16 cellular contexts compared by ENCODE assay signal in the genomic region with DNA sequence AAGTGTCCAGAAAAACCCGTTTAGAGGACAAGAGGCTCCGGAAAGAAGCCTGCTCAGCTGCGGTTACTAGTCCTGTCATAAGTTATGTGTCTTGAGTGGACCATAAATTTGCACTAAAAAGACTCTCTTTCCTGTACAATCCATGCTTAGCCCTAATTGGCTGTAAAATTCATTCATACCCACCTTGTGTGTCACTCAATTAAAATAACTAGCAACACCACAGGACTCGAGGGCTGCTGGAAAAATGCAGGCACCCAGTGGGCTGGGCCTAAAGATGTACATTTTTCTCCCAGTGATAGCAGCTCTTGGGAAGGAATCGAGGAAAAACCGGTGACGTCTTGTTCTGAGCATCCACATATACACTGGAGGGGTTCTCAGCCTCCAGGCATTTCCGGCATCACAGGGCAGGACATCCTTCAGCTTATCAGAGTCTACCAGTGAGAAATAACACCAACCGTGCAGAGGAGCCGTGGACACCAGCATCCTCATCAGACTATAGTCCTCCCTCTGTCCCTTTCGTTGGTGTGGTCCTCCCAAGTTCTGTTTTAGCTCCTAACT.
"Had no signal": no experiment of that assay in that cellular context is flagged by ENCODE, and none has a peak within 500 bp of the region (broad histone marks: within the 10 kb centered on the region; RNA-seq: fewer than 3 reads in every experiment).

No MANE protein-coding gene starts in this region.

- H3K4me1 ChIP-seq: foreskin keratinocyte, uterus had no signal

- H3K4me3 ChIP-seq: coronary artery, dorsolateral prefrontal cortex, esophagus muscularis mucosa, uterus had no signal

- ATAC-seq: foreskin keratinocyte; left colon; naive thymus-derived CD8-positive, alpha-beta T cell had no signal

- H3K27ac ChIP-seq: coronary artery, epithelial cell of prostate, esophagus muscularis mucosa, foreskin keratinocyte, neutrophil, uterus had no signal

- DNase-seq: dorsolateral prefrontal cortex; effector CD8-positive, alpha-beta T cell; foreskin keratinocyte; head of caudate nucleus; hippocampal formation; left colon; naive thymus-derived CD8-positive, alpha-beta T cell; posterior cingulate gyrus; small intestine; stimulated activated CD4-positive, alpha-beta T cell treated with anti-CD3 and anti-CD28 coated beads, Interleukin-12 subunit alpha, Interleukin-12 subunit beta, amount 100 ng/mL, for 4 hours; stimulated activated naive CD4-positive, alpha-beta T cell; uterus had no signal

- H3K36me3 ChIP-seq: esophagus muscularis mucosa, neutrophil, uterus had no signal

- H3K27me3 ChIP-seq: esophagus muscularis mucosa, neutrophil, uterus had no signal

- H3K9me3 ChIP-seq: esophagus muscularis mucosa, neutrophil, uterus had no signal
